8 cellular contexts compared by ENCODE assay signal in the genomic region with DNA sequence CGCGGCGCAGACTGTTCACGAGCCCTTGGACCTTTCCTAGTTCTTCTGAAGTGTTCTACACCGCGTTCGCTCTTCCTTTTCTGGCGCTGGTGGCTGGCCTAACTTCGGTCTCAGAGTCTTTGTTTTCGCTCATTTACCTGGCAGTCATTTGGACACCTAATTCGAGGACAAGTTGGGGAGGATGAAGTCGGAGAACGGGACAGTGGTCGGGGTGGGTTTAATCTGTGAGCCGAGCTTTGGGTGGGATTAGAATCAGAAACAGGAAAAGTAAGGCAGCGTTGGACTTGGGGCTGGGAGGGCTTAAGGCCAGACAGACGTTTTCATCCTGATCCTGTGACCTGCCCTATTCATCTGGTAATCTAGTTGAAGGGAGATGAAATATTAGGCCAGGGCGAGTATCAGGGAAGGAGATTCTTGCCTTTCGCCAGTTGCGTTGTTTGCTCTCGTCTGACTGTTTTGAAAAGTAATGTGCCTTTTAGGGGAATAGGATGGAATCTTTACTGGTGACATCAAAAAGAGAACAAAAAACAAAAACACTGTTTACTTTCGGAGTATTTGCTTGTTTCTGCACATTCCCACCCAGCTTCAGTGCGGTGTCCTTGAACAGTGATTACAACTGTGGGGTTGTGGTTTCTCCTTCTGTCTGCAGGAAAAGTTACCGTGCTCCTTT. TPM values are rescaled to one million over a fixed set of nuclear protein-coding genes. Genes with fewer than 3 reads are reported as not detected.
A peak's percentile ranks its signal among the peaks of the same experiment; 100 is the strongest.
DNase-seq lines count a peak whose midpoint lies in the region; ATAC-seq and TF ChIP-seq lines count a peak whose summit lies in the region.

No MANE protein-coding gene starts in this region.

- H3K4me3 Mint-ChIP-seq in naive thymus-derived CD8-positive, alpha-beta T cell, result peak overlapping the region; percentile 89 to 99 (median 98)

- H3K9me3 Mint-ChIP-seq in naive thymus-derived CD8-positive, alpha-beta T cell, result no peaks in the 10 kb centered on the region

- TF ChIP-seq CTCF in AG09309 (IDR thresholded peaks at IDR 0.05; ENCODE audit: control insufficient read depth, insufficient read depth, low read depth, low read length, missing control alignments) (no peak), RWPE1 (conservative IDR thresholded peaks at IDR 0.05; ENCODE audit: low read depth) (0 out of 2 replicates have a peak, but pooled peaks have one; percentile 1), epithelial cell of esophagus (IDR thresholded peaks at IDR 0.05; ENCODE audit: insufficient read depth, low read depth, low read length, missing control alignments) (no peak)

- peak overlapping the region; percentile 92 to 98 (median 94) for H3K27ac Mint-ChIP-seq in naive thymus-derived CD8-positive, alpha-beta T cell

- POLR2A ChIA-PET in RWPE1 (lab: Yijun Ruan, JAX; ENCODE audit: low non-redundant PET), result no interaction called here
- POLR2A ChIA-PET in naive thymus-derived CD8-positive, alpha-beta T cell (lab: Charles Lee), result interaction anchor here (0.9 to 3.1 kb wide), 4 partner anchors 13 to 1250 kb away, joined by 3 to 20 read pairs (median 11); a partner anchor contains a TSS

- no peak for DNase-seq in AG09309 (ENCODE audit: low read depth)
- peak; percentile 17 for DNase-seq in RWPE1 (ENCODE audit: low spot score)
- DNase-seq in epithelial cell of esophagus (ENCODE audit: low read depth), result peak; percentile 32
- DNase-seq in naive thymus-derived CD8-positive, alpha-beta T cell, result no peak
- no peak for DNase-seq in cortex of kidney (lab: John Stamatoyannopoulos, UW)

- H3K4me3 ChIP-seq in AG09309 (ENCODE audit: control insufficient read depth, low read depth, low read length) (peak overlapping the region; percentile 88), epithelial cell of esophagus (ENCODE audit: low read length) (peak overlapping the region; percentile 74)

- H3K4me1 Mint-ChIP-seq in naive thymus-derived CD8-positive, alpha-beta T cell, result peaks cover 20 to 59% (median 39%) of the 10 kb centered on the region in 4 donors

- H3K27me3 Mint-ChIP-seq in naive thymus-derived CD8-positive, alpha-beta T cell, result peaks cover 0 to 4% (median 0%) of the 10 kb centered on the region in 5 donors

- peak overlapping the region; percentile 99 for H3K27ac ChIP-seq in RWPE1

- peaks cover 0 to 4% (median 0%) of the 10 kb centered on the region in 3 donors for H3K36me3 Mint-ChIP-seq in naive thymus-derived CD8-positive, alpha-beta T cell

- TF ChIP-seq POLR2A in GM18526 (IDR thresholded peaks at IDR 0.05; ENCODE audit: extremely low read depth, insufficient read length), result peak; percentile 38

- no peak for ATAC-seq in naive thymus-derived CD8-positive, alpha-beta T cell
- ATAC-seq in HG02763 (IDR thresholded peaks at IDR 0.05; ENCODE audit: unreplicated experiment) (no peak), HG03196 (IDR thresholded peaks at IDR 0.05; ENCODE audit: unreplicated experiment) (no peak)

- CTCF ChIA-PET in RWPE1 (lab: Yijun Ruan, JAX), result interaction anchor here (0.5 kb wide), 1 partner anchor 58 kb away, joined by 3 read pairs; no protein-coding TSS in a partner anchor

RNA-seq across cellular contexts. Expression of a gene that starts 1.9 kb away (rescaled TPM):
- 10 to 100 TPM; 16.1 to 17.3 TPM for total RNA-seq in naive thymus-derived CD8-positive, alpha-beta T cell
- 1 to 10 TPM; 5.3 to 7.3 (median 5.9) TPM for polyA plus RNA-seq in naive thymus-derived CD8-positive, alpha-beta T cell

Comparison
In these comparisons a context has a peak if more than half of its experiments do, and no peak if none do; other contexts are left out.
1. DNase-seq: peak in RWPE1 (single experiment) and epithelial cell of esophagus (single experiment); none in AG09309 (single experiment), naive thymus-derived CD8-positive, alpha-beta T cell (0 of 10) and cortex of kidney (single experiment).